ENCODE assay signal across 9 cellular contexts in genomic region chr3:113441051-113441770, GRCh38. TPM values are rescaled to one million over a fixed set of nuclear protein-coding genes. Genes with fewer than 3 reads are reported as not detected.
DNase-seq lines count a peak whose midpoint lies in the region; ATAC-seq, FAIRE-seq and TF ChIP-seq lines count a peak whose summit lies in the region.
"Had no signal": no experiment of that assay in that cellular context is flagged by ENCODE, and none has a peak within 500 bp of the region (broad histone marks: within the 10 kb centered on the region; RNA-seq: fewer than 3 reads in every experiment).

A gene with protein sequence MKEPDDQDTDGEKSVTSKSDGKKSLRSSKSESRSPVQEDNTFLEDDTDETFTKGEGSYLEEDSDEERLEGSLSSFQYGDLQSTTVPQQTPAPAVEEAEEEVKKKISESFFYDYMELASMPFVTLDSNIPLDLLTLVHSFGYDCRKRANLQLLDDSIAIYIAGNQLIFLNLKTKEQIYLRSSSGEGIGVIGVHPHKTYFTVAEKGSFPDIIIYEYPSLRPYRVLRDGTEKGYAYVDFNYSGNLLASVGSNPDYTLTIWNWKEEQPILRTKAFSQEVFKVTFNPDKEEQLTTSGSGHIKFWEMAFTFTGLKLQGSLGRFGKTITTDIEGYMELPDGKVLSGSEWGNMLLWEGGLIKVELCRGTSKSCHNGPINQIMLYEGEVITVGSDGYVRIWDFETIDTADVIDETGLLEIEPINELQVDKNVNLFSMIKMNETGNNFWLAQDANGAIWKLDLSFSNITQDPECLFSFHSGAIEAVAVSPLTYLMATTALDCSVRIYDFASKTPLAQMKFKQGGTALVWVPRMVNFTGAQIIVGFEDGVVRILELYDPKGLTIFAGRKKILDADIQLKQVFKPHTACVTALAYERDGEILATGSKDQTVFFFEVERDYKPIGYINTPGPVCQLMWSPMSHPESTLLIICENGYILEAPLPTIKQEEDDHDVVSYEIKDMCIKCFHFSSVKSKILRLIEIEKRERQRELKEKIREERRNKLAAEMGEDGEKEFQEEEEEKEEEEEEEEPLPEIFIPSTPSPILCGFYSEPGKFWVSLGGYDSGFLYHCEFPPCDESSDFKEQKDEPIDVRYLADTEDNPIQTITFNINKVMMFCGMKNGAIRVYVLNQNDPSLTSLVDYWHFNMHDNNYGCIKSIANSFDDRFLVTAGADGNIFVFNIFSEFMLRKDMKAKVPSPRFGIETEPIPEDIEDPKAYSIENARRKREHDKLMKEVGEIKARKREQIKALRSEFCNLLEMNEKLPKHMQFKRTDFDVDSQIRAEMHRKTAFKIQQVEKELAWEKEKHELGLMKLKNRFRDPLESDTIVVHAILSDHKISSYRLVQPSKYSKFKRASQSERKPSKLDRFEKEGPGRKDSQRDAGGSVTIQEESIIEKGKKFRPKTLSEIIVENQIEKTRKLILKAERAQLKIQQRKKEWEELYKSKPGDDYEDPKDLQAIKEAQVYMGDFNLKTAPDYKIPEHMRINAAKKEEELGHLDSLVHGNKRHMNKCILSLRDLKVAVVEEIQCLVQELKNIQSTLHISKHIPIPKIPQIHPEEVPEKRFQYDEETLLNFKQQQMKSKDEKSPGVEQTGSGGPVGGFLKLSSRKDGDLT (N-terminal part only) (minus strand): TSS chr3:113441493. CDS start chr3:113433664, 7,829 bp downstream.

- DNase-seq in EL: peak; percentile 55
- DNase-seq in activated CD4-positive, alpha-beta T cell treated with anti-CD3 and anti-CD28 coated beads for 24 hours (ENCODE audit: low read depth in 2 of 2): peak; percentile 24 to 27
- peak; percentile 93 for DNase-seq in chondrocyte (ENCODE audit: low spot score)
- peak; percentile 62 for DNase-seq in iris pigment epithelial cell (ENCODE audit: low read depth)
- DNase-seq in smooth muscle cell (lab: John Stamatoyannopoulos, UW; ENCODE audit: unreplicated experiment): peak; percentile 25
- no peak for DNase-seq in GM12892 (ENCODE audit: insufficient read length)
- no peak for DNase-seq in SW 1271 (lab: John Stamatoyannopoulos, UW)

- no peak for TF ChIP-seq CTCF in chondrocyte (IDR thresholded peaks at IDR 0.05)
- TF ChIP-seq CTCF in smooth muscle cell (IDR thresholded peaks at IDR 0.05; ENCODE audit: borderline replicate concordance, insufficient read depth, poor library complexity, severe bottlenecking): no peak

- no peak for FAIRE-seq in GM12892 (lab: Jason Lieb, UNC)
- FAIRE-seq: islet of Langerhans had no signal

- H3F3A ChIP-seq in smooth muscle cell (ENCODE audit: low read depth): no peaks in the 10 kb centered on the region

- no peaks in the 10 kb centered on the region for H3K9me3 ChIP-seq in smooth muscle cell (replicated peaks; ENCODE audit: low read depth)

- H3K4me3 Mint-ChIP-seq in chondrocyte (ENCODE audit: unreplicated experiment): peak within 1 kb of the TSS; percentile 68

- no peak for ATAC-seq in GM21619 (IDR thresholded peaks at IDR 0.05; ENCODE audit: unreplicated experiment)

- no peak within 1 kb of the TSS for H3K27ac Mint-ChIP-seq in chondrocyte (ENCODE audit: unreplicated experiment)

- H3K9me3 Mint-ChIP-seq in chondrocyte (ENCODE audit: low read depth): no peaks in the 10 kb centered on the region

- peak within 1 kb of the TSS; percentile 73 for H3K9ac ChIP-seq in smooth muscle cell (ENCODE audit: low read depth)

- peak within 1 kb of the TSS; percentile 79 for H3K4me2 ChIP-seq in smooth muscle cell

- H3K27me3 Mint-ChIP-seq in chondrocyte (ENCODE audit: low read depth): no peaks in the 10 kb centered on the region

- peaks cover 11% of the 10 kb centered on the region for H3K36me3 ChIP-seq in smooth muscle cell (ENCODE audit: low read depth)

- H3K79me2 ChIP-seq in smooth muscle cell (ENCODE audit: low read depth): no peaks in the 10 kb centered on the region

- no peak for TF ChIP-seq POLR2A in GM12892 (IDR thresholded peaks at IDR 0.05; ENCODE audit: low read depth, low read length)

- peak within 1 kb of the TSS; percentile 42 for H3K4me3 ChIP-seq in smooth muscle cell

- H3K4me1 ChIP-seq in smooth muscle cell (ENCODE audit: low read depth): no peaks in the 10 kb centered on the region

- H2AFZ ChIP-seq in smooth muscle cell (ENCODE audit: low read depth): peak within 1 kb of the TSS; percentile 42

- peaks cover 4% of the 10 kb centered on the region for H3K36me3 Mint-ChIP-seq in chondrocyte (ENCODE audit: low read depth)

- H4K20me1 ChIP-seq in smooth muscle cell (ENCODE audit: low read depth): no peaks in the 10 kb centered on the region

- WGBS in smooth muscle cell (ENCODE audit: low lambda C conversion rate): 37% methylated on average over 44 of the region's 44 CpGs

- H3K27ac ChIP-seq in smooth muscle cell (ENCODE audit: low read depth): peak within 1 kb of the TSS; percentile 14

- H3K27me3 ChIP-seq in smooth muscle cell (ENCODE audit: low read depth): no peaks in the 10 kb centered on the region

- H3K4me1 Mint-ChIP-seq in chondrocyte (ENCODE audit: low read depth): peaks cover 12% of the 10 kb centered on the region

RNA-seq across cellular contexts. Expression of the gene that starts here (rescaled TPM):
- total RNA-seq in chondrocyte: 3.5 to 12.0 TPM (median 5.7 TPM) in 3 replicates
- 5.2 and 6.1 TPM in 2 replicates for total RNA-seq in smooth muscle cell
- polyA plus RNA-seq in smooth muscle cell: 0.55 and 2.4 TPM in 2 replicates
- polyA plus RNA-seq in GM12892 (2012; ENCODE audit: missing spikeins): 4.0 TPM

Comparison
In these comparisons a context has a peak if more than half of its experiments do, and no peak if none do; other contexts are left out.
1. DNase-seq: peak in EL (single experiment), activated CD4-positive, alpha-beta T cell treated with anti-CD3 and anti-CD28 coated beads for 24 hours (2 of 2), chondrocyte (single experiment), iris pigment epithelial cell (single experiment) and smooth muscle cell (single experiment); none in GM12892 (single experiment) and SW 1271 (0 of 2).